In the genomic region with DNA sequence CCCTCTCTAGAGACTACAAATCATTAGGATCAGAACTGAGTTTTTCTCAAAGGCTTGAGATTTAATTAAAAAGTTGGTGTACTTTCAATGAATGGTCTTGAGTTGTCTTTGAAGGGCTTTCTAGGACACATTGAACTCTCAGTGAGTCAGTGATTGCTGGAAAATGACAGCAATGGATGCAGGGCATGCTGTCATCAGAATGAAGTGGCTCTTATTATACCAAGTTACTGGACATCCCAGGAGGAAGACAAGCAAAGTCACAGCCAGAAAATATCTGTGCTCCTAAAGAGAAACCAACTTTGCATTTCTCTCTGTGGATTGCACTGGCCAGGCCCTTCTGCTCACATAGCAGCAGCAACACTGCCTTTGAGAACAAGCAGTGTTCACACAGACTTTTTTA, we compare ENCODE assay signal across 15 cellular contexts.
DNase-seq lines count a peak whose midpoint lies in the region; ATAC-seq lines count a peak whose summit lies in the region.
"Had no signal": no experiment of that assay in that cellular context is flagged by ENCODE, and none has a peak within 500 bp of the region (broad histone marks: within the 10 kb centered on the region; RNA-seq: fewer than 3 reads in every experiment).

No MANE protein-coding gene starts in this region.

- intact Hi-C loops in Right ventricle myocardium superior (cut with DNase I) = no loop called here
- intact Hi-C loops in cardiac septum (cut with DNase I) = no loop called here
- intact Hi-C loops in left cardiac atrium (cut with DNase I) = no loop called here
- intact Hi-C loops in left ventricle myocardium superior (cut with micrococcal nuclease) = no loop called here

- no peaks in the 10 kb centered on the region for H3K4me1 Mint-ChIP-seq in stimulated activated effector memory CD8-positive, alpha-beta T cell treated with anti-CD3 and anti-CD28 coated beads, Interleukin-12 subunit alpha, Interleukin-12 subunit beta, amount 100 ng/mL, for 72 hours
- H3K4me1 Mint-ChIP-seq: CD4-positive, alpha-beta memory T cell; CD4-positive, CD25-positive, alpha-beta regulatory T cell; CD8-positive, alpha-beta memory T cell had no signal

- ATAC-seq in Right ventricle myocardium superior (ENCODE audit: poor library complexity) (peak; percentile 58), left cardiac atrium (peak; percentile 53 to 68), left ventricle myocardium superior (peak; percentile 50)
- ATAC-seq in stimulated activated effector memory CD8-positive, alpha-beta T cell treated with anti-CD3 and anti-CD28 coated beads, Interleukin-12 subunit alpha, Interleukin-12 subunit beta, amount 100 ng/mL, for 72 hours = no peak

- H3K4me3 Mint-ChIP-seq in stimulated activated effector memory CD8-positive, alpha-beta T cell treated with anti-CD3 and anti-CD28 coated beads, Interleukin-12 subunit alpha, Interleukin-12 subunit beta, amount 100 ng/mL, for 72 hours = no peak overlapping the region
- H3K4me3 Mint-ChIP-seq: CD14-positive monocyte; CD4-positive, alpha-beta memory T cell; CD4-positive, CD25-positive, alpha-beta regulatory T cell; CD8-positive, alpha-beta memory T cell had no signal

- no peaks in the 10 kb centered on the region for H3K36me3 Mint-ChIP-seq in stimulated activated effector memory CD8-positive, alpha-beta T cell treated with anti-CD3 and anti-CD28 coated beads, Interleukin-12 subunit alpha, Interleukin-12 subunit beta, amount 100 ng/mL, for 72 hours
- H3K36me3 Mint-ChIP-seq: CD14-positive monocyte; CD4-positive, alpha-beta memory T cell; CD4-positive, CD25-positive, alpha-beta regulatory T cell; CD8-positive, alpha-beta memory T cell had no signal

- H3K9me3 Mint-ChIP-seq in stimulated activated effector memory CD8-positive, alpha-beta T cell treated with anti-CD3 and anti-CD28 coated beads, Interleukin-12 subunit alpha, Interleukin-12 subunit beta, amount 100 ng/mL, for 72 hours = no peaks in the 10 kb centered on the region
- H3K9me3 Mint-ChIP-seq: CD4-positive, alpha-beta memory T cell; CD4-positive, CD25-positive, alpha-beta regulatory T cell; CD8-positive, alpha-beta memory T cell had no signal

- no peak overlapping the region for H3K27ac Mint-ChIP-seq in stimulated activated effector memory CD8-positive, alpha-beta T cell treated with anti-CD3 and anti-CD28 coated beads, Interleukin-12 subunit alpha, Interleukin-12 subunit beta, amount 100 ng/mL, for 72 hours
- H3K27ac Mint-ChIP-seq: CD4-positive, alpha-beta memory T cell; CD4-positive, CD25-positive, alpha-beta regulatory T cell had no signal

- DNase-seq in Right ventricle myocardium superior = no peak
- DNase-seq in cardiac septum (ENCODE audit: low spot score) = no peak
- DNase-seq in left cardiac atrium = no peak
- DNase-seq in left ventricle myocardium superior = no peak
- DNase-seq in DMS 273 (lab: John Stamatoyannopoulos, UW; ENCODE audit: unreplicated experiment) = no peak
- DNase-seq in stimulated activated effector memory CD8-positive, alpha-beta T cell treated with anti-CD3 and anti-CD28 coated beads, Interleukin-12 subunit alpha, Interleukin-12 subunit beta, amount 100 ng/mL, for 72 hours (ENCODE audit: low spot score in 2 of 2) = no peak
- DNase-seq: 8988T; ACHN; BE2C; C1 segment of cervical spinal cord; CD4-positive, alpha-beta memory T cell; CD4-positive, CD25-positive, alpha-beta regulatory T cell; CD8-positive, alpha-beta memory T cell; GF-D8 had no signal
